In genomic region chr5:108381955-108382783, GRCh38 we compare ENCODE assay signal across 1 cellular context.
TF ChIP-seq lines count a peak whose summit lies in the region.

FBXL17 (minus strand) TSS chr5:108382098.

TF ChIP-seq in K562, 482 proteins besides CTCF, POLR2A, EP300 and RAD21 (continued from another document and continues in another):
- TF ChIP-seq HNRNPLL (IDR thresholded peaks at IDR 0.05; ENCODE audit: low read depth, low read length, poor library complexity, severe bottlenecking) (peak; percentile 73), GABPB2 (CRISPR knock-in tag; conservative IDR thresholded peaks at IDR 0.05) (no peak), FOXM1 (IDR thresholded peaks at IDR 0.05; ENCODE audit: low read depth) (no peak), FOXM1 (CRISPR knock-in tag; IDR thresholded peaks at IDR 0.05; ENCODE audit: low read depth) (no peak; the same call in 1 of the 2 replicates), ARNT (IDR thresholded peaks at IDR 0.05) (0 out of 4 replicates have a peak, but pooled peaks of 1 of the 2 experiments have one; percentile 16), ZNF445 (CRISPR knock-in tag; IDR thresholded peaks at IDR 0.05; ENCODE audit: low read depth) (no peak), RBM22 (IDR thresholded peaks at IDR 0.05; ENCODE audit: low read depth, low read length, poor library complexity, severe bottlenecking) (no peak), NR3C1 (CRISPR knock-in tag; IDR thresholded peaks at IDR 0.05) (no peak; the same call in 1 of the 2 replicates), XRCC3 (IDR thresholded peaks at IDR 0.05) (no peak), ZSCAN29 (IDR thresholded peaks at IDR 0.05) (peak; percentile 84), DACH1 (IDR thresholded peaks at IDR 0.05; ENCODE audit: partially characterized antibody) (peak; percentile 66), POLR2B (IDR thresholded peaks at IDR 0.05; ENCODE audit: low read depth, partially characterized antibody) (peak; percentile 69), CC2D1A (IDR thresholded peaks at IDR 0.05) (no peak), SLC30A9 (CRISPR knock-in tag; IDR thresholded peaks at IDR 0.05) (no peak), ZNF707 (CRISPR knock-in tag; conservative IDR thresholded peaks at IDR 0.05) (no peak), ZNF780A (CRISPR knock-in tag; IDR thresholded peaks at IDR 0.05) (no peak), HNRNPUL1 (IDR thresholded peaks at IDR 0.05; ENCODE audit: low read length) (no peak), SAP30 (IDR thresholded peaks at IDR 0.05; ENCODE audit: borderline replicate concordance, insufficient read depth, low read depth, low read length, poor library complexity, severe bottlenecking) (peak; percentile 71), ATF3 (IDR thresholded peaks at IDR 0.05) (no peak), ATF3 (CRISPR knock-in tag; conservative IDR thresholded peaks at IDR 0.05) (no peak), EZH2 (IDR thresholded peaks at IDR 0.05; ENCODE audit: borderline replicate concordance, low read depth, low read length) (no peak), ZNF175 (CRISPR knock-in tag; IDR thresholded peaks at IDR 0.05; ENCODE audit: low read depth) (peak; percentile 78), NFXL1 (CRISPR knock-in tag; IDR thresholded peaks at IDR 0.05) (no peak), MXD1 (CRISPR knock-in tag; IDR thresholded peaks at IDR 0.05; ENCODE audit: borderline replicate concordance, poor library complexity, severe bottlenecking) (no peak), ZNF75A (CRISPR knock-in tag; IDR thresholded peaks at IDR 0.05) (no peak), ELF1 (tag; IDR thresholded peaks at IDR 0.05) (peak; percentile 71), ZC3H8 (IDR thresholded peaks at IDR 0.05) (no peak), ARID4B (CRISPR knock-in tag; IDR thresholded peaks at IDR 0.05) (peak; percentile 76), ZNF3 (CRISPR knock-in tag; IDR thresholded peaks at IDR 0.05) (no peak), MBD2 (IDR thresholded peaks at IDR 0.05; ENCODE audit: borderline replicate concordance, low read depth) (peak; percentile 71), POLR2G (IDR thresholded peaks at IDR 0.05; ENCODE audit: low read depth, low read length) (peak; percentile 87), ZKSCAN1 (IDR thresholded peaks at IDR 0.05; ENCODE audit: low read depth, low read length) (0 out of 2 replicates have a peak, but pooled peaks have one; percentile 9)
- TF ChIP-seq, protein P1, sequence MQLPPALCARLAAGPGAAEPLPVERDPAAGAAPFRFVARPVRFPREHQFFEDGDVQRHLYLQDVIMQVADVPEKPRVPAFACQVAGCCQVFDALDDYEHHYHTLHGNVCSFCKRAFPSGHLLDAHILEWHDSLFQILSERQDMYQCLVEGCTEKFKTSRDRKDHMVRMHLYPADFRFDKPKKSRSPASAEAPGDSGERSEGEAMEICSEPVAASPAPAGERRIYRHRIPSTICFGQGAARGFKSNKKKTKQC (CRISPR knock-in tag; IDR thresholded peaks at IDR 0.05): no peak; the same call in 1 of the 2 replicates
- TF ChIP-seq, protein P2, sequence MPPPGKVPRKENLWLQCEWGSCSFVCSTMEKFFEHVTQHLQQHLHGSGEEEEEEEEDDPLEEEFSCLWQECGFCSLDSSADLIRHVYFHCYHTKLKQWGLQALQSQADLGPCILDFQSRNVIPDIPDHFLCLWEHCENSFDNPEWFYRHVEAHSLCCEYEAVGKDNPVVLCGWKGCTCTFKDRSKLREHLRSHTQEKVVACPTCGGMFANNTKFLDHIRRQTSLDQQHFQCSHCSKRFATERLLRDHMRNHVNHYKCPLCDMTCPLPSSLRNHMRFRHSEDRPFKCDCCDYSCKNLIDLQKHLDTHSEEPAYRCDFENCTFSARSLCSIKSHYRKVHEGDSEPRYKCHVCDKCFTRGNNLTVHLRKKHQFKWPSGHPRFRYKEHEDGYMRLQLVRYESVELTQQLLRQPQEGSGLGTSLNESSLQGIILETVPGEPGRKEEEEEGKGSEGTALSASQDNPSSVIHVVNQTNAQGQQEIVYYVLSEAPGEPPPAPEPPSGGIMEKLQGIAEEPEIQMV (tag; conservative IDR thresholded peaks at IDR 0.05; ENCODE audit: low read depth): no peak
- TF ChIP-seq, protein P3, sequence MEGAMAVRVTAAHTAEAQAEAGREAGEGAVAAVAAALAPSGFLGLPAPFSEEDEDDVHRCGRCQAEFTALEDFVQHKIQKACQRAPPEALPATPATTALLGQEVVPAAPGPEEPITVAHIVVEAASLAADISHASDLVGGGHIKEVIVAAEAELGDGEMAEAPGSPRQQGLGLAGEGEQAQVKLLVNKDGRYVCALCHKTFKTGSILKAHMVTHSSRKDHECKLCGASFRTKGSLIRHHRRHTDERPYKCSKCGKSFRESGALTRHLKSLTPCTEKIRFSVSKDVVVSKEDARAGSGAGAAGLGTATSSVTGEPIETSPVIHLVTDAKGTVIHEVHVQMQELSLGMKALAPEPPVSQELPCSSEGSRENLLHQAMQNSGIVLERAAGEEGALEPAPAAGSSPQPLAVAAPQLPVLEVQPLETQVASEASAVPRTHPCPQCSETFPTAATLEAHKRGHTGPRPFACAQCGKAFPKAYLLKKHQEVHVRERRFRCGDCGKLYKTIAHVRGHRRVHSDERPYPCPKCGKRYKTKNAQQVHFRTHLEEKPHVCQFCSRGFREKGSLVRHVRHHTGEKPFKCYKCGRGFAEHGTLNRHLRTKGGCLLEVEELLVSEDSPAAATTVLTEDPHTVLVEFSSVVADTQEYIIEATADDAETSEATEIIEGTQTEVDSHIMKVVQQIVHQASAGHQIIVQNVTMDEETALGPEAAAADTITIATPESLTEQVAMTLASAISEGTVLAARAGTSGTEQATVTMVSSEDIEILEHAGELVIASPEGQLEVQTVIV (CRISPR knock-in tag; IDR thresholded peaks at IDR 0.05; ENCODE audit: borderline replicate concordance): no peak
- TF ChIP-seq, protein P4, sequence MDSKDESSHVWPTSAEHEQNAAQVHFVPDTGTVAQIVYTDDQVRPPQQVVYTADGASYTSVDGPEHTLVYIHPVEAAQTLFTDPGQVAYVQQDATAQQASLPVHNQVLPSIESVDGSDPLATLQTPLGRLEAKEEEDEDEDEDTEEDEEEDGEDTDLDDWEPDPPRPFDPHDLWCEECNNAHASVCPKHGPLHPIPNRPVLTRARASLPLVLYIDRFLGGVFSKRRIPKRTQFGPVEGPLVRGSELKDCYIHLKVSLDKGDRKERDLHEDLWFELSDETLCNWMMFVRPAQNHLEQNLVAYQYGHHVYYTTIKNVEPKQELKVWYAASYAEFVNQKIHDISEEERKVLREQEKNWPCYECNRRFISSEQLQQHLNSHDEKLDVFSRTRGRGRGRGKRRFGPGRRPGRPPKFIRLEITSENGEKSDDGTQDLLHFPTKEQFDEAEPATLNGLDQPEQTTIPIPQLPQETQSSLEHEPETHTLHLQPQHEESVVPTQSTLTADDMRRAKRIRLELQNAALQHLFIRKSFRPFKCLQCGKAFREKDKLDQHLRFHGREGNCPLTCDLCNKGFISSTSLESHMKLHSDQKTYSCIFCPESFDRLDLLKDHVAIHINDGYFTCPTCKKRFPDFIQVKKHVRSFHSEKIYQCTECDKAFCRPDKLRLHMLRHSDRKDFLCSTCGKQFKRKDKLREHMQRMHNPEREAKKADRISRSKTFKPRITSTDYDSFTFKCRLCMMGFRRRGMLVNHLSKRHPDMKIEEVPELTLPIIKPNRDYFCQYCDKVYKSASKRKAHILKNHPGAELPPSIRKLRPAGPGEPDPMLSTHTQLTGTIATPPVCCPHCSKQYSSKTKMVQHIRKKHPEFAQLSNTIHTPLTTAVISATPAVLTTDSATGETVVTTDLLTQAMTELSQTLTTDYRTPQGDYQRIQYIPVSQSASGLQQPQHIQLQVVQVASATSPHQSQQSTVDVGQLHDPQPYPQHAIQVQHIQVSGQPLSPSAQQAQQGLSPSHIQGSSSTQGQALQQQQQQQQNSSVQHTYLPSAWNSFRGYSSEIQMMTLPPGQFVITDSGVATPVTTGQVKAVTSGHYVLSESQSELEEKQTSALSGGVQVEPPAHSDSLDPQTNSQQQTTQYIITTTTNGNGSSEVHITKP (IDR thresholded peaks at IDR 0.05; ENCODE audit: partially characterized antibody): no peak
- TF ChIP-seq, protein P5, sequence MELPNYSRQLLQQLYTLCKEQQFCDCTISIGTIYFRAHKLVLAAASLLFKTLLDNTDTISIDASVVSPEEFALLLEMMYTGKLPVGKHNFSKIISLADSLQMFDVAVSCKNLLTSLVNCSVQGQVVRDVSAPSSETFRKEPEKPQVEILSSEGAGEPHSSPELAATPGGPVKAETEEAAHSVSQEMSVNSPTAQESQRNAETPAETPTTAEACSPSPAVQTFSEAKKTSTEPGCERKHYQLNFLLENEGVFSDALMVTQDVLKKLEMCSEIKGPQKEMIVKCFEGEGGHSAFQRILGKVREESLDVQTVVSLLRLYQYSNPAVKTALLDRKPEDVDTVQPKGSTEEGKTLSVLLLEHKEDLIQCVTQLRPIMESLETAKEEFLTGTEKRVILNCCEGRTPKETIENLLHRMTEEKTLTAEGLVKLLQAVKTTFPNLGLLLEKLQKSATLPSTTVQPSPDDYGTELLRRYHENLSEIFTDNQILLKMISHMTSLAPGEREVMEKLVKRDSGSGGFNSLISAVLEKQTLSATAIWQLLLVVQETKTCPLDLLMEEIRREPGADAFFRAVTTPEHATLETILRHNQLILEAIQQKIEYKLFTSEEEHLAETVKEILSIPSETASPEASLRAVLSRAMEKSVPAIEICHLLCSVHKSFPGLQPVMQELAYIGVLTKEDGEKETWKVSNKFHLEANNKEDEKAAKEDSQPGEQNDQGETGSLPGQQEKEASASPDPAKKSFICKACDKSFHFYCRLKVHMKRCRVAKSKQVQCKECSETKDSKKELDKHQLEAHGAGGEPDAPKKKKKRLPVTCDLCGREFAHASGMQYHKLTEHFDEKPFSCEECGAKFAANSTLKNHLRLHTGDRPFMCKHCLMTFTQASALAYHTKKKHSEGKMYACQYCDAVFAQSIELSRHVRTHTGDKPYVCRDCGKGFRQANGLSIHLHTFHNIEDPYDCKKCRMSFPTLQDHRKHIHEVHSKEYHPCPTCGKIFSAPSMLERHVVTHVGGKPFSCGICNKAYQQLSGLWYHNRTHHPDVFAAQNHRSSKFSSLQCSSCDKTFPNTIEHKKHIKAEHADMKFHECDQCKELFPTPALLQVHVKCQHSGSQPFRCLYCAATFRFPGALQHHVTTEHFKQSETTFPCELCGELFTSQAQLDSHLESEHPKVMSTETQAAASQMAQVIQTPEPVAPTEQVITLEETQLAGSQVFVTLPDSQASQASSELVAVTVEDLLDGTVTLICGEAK (IDR thresholded peaks at IDR 0.05): peak; percentile 89
- TF ChIP-seq, protein P5 (CRISPR knock-in tag; IDR thresholded peaks at IDR 0.05): no peak
